Comparison of ENCODE assay signal across 11 cellular contexts in the genomic region with DNA sequence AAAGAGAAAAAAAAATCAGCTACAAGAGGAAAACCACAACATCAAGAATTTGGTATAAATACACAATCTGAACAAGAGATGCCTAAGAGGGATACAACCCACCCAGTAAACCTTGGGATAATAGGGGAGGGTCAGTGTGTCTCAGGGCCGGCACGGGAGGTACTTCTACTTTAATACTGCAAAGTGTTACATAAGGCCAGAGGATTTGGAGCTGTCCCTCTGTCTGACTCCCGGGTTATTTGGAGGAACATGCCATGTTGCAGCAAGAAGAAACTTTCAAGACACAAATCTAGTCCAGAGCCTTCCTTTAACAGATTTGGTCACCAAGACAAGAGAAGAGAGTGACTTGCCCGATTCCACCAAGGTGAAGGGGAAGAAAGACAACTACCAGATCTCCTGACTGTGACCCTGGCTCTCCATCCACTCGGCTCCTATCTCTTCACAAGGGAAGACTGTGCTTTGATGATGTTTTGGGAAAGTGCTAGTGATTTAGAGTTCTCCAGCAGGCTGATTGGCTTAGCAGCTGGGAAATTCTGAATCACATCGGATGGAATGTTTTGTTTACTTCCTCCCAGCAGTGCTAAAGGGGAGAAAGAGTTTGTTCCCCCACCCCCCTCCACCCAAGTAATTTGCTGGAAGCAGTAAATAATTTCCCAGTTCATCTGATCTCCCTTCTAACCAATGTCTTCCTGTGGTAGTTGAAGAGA. TPM values are rescaled to one million over a fixed set of nuclear protein-coding genes. Genes with fewer than 3 reads are reported as not detected.
DNase-seq lines count a peak whose midpoint lies in the region; ATAC-seq and TF ChIP-seq lines count a peak whose summit lies in the region.
"Had no signal": no experiment of that assay in that cellular context is flagged by ENCODE, and none has a peak within 500 bp of the region (broad histone marks: within the 10 kb centered on the region; RNA-seq: fewer than 3 reads in every experiment).

No MANE protein-coding gene starts in this region.

- TF ChIP-seq CTCF in fibroblast of pulmonary artery (IDR thresholded peaks at IDR 0.05; ENCODE audit: low read length, missing control alignments) = no peak
- TF ChIP-seq CTCF in nephron (IDR thresholded peaks at IDR 0.05; ENCODE audit: unreplicated experiment in 3 of 3) = no peak

- H3K9me3 Mint-ChIP-seq in nephron = peaks cover 9% of the 10 kb centered on the region
- no peaks in the 10 kb centered on the region for H3K9me3 Mint-ChIP-seq in T-helper 2 cell treated with Interferon-gamma antibody and Interleukin-4, amounts not matched to agents 5 μg/mL and 100 μg/mL, for 36 hours
- H3K9me3 Mint-ChIP-seq: activated CD4-positive, alpha-beta T cell treated with anti-CD3 and anti-CD28 coated beads, Interleukin-2, amount 10 ng/mL, durations not matched to agents 7 days and 5 days had no signal

- DNase-seq in AG20443 (ENCODE audit: low spot score) (peak; percentile 74), SJCRH30 (peak; percentile 7 to 42), fibroblast of pulmonary artery (ENCODE audit: low read depth) (peak; percentile 96), COLO668 (lab: John Stamatoyannopoulos, UW; ENCODE audit: unreplicated experiment) (no peak), NCI-H69 (lab: John Stamatoyannopoulos, UW) (no peak)
- no peak for DNase-seq in T-helper 2 cell treated with Interferon-gamma antibody and Interleukin-4, amounts not matched to agents 5 μg/mL and 100 μg/mL, for 36 hours (ENCODE audit: low spot score)
- DNase-seq: activated CD4-positive, alpha-beta T cell treated with anti-CD3 and anti-CD28 coated beads, Interleukin-2, amount 10 ng/mL, durations not matched to agents 7 days and 5 days; effector CD8-positive, alpha-beta T cell; NCI-H1694 had no signal

- no peaks in the 10 kb centered on the region for H3K27me3 Mint-ChIP-seq in nephron (ENCODE audit: low read depth)
- H3K27me3 Mint-ChIP-seq in T-helper 2 cell treated with Interferon-gamma antibody and Interleukin-4, amounts not matched to agents 5 μg/mL and 100 μg/mL, for 36 hours (ENCODE audit: low read depth) = peaks cover 6% of the 10 kb centered on the region

- peak overlapping the region; percentile 53 for H3K27ac ChIP-seq in SJCRH30

- no peaks in the 10 kb centered on the region for H3K27me3 ChIP-seq in SJCRH30

- H3K4me3 ChIP-seq in SJCRH30 (peak overlapping the region; percentile 26), fibroblast of pulmonary artery (replicated peaks; ENCODE audit: low read depth, low read length) (peak overlapping the region; percentile 43)

- H3K27ac Mint-ChIP-seq in nephron = peak overlapping the region; percentile 38 to 57 (median 50)
- no peak overlapping the region for H3K27ac Mint-ChIP-seq in T-helper 2 cell treated with Interferon-gamma antibody and Interleukin-4, amounts not matched to agents 5 μg/mL and 100 μg/mL, for 36 hours
- H3K27ac Mint-ChIP-seq: activated CD4-positive, alpha-beta T cell treated with anti-CD3 and anti-CD28 coated beads, Interleukin-2, amount 10 ng/mL, durations not matched to agents 7 days and 5 days had no signal

- peaks cover 5% of the 10 kb centered on the region for H3K36me3 Mint-ChIP-seq in nephron (ENCODE audit: low read depth)
- no peaks in the 10 kb centered on the region for H3K36me3 Mint-ChIP-seq in T-helper 2 cell treated with Interferon-gamma antibody and Interleukin-4, amounts not matched to agents 5 μg/mL and 100 μg/mL, for 36 hours (ENCODE audit: low read depth)

- H3K36me3 ChIP-seq in SJCRH30 = no peaks in the 10 kb centered on the region

- no peaks in the 10 kb centered on the region for H3K9me3 ChIP-seq in SJCRH30 (replicated peaks)

- H3K4me1 ChIP-seq in SJCRH30 = peaks cover 23% of the 10 kb centered on the region

- no peak overlapping the region for H3K4me3 Mint-ChIP-seq in nephron
- no peak overlapping the region for H3K4me3 Mint-ChIP-seq in T-helper 2 cell treated with Interferon-gamma antibody and Interleukin-4, amounts not matched to agents 5 μg/mL and 100 μg/mL, for 36 hours
- H3K4me3 Mint-ChIP-seq: activated CD4-positive, alpha-beta T cell treated with anti-CD3 and anti-CD28 coated beads, Interleukin-2, amount 10 ng/mL, durations not matched to agents 7 days and 5 days had no signal

- peaks cover 17% of the 10 kb centered on the region for H3K4me1 Mint-ChIP-seq in nephron
- no peaks in the 10 kb centered on the region for H3K4me1 Mint-ChIP-seq in T-helper 2 cell treated with Interferon-gamma antibody and Interleukin-4, amounts not matched to agents 5 μg/mL and 100 μg/mL, for 36 hours (ENCODE audit: low read depth)
- H3K4me1 Mint-ChIP-seq: activated CD4-positive, alpha-beta T cell treated with anti-CD3 and anti-CD28 coated beads, Interleukin-2, amount 10 ng/mL, durations not matched to agents 7 days and 5 days had no signal

- no peak for ATAC-seq in GM21528 (IDR thresholded peaks at IDR 0.05; ENCODE audit: low FRiP score, unreplicated experiment)

RNA-seq across cellular contexts. Expression of gene SGIP1, which starts 29.3 kb away (rescaled TPM):
- 0.05 and 0.18 TPM in 2 replicates for total RNA-seq in SJCRH30 (2014; rRNA removed; shearing (Covaris generic))
- total RNA-seq: activated CD4-positive, alpha-beta T cell treated with anti-CD3 and anti-CD28 coated beads, Interleukin-2, amount 10 ng/mL, durations not matched to agents 7 days and 5 days had no signal

Comparison
In these comparisons a context has a peak if more than half of its experiments do, and no peak if none do; other contexts are left out.
1. DNase-seq: peak in AG20443 (single experiment), SJCRH30 (2 of 2) and fibroblast of pulmonary artery (single experiment); none in T-helper 2 cell treated with Interferon-gamma antibody and Interleukin-4, amounts not matched to agents 5 μg/mL and 100 μg/mL, for 36 hours (single experiment), COLO668 (single experiment) and NCI-H69 (single experiment).